ENCODE assay signal across 13 cellular contexts in genomic region chr14:61965030-61965745, GRCh38.
DNase-seq lines count a peak whose midpoint lies in the region; ATAC-seq, FAIRE-seq and TF ChIP-seq lines count a peak whose summit lies in the region.
"Had no signal": no experiment of that assay in that cellular context is flagged by ENCODE, and none has a peak within 500 bp of the region (broad histone marks: within the 10 kb centered on the region; RNA-seq: fewer than 3 reads in every experiment).

No MANE protein-coding gene starts in this region.

- H4K8ac ChIP-seq in IMR-90 (ENCODE audit: low read depth in 2 of 2, low read length in 2 of 2): peak overlapping the region; percentile 75 to 77

- peak; percentile 91 for ATAC-seq in IMR-90 (ENCODE audit: low read depth)
- ATAC-seq in GM21367 (IDR thresholded peaks at IDR 0.05; ENCODE audit: unreplicated experiment): no peak

- H3K18ac ChIP-seq in IMR-90 (ENCODE audit: low read depth, low read length): peak overlapping the region; percentile 99

- H3K27me3 ChIP-seq in IMR-90 (ENCODE audit: control insufficient read depth, insufficient read depth, low read length): no peaks in the 10 kb centered on the region

- H2BK20ac ChIP-seq in IMR-90 (ENCODE audit: low read depth, low read length): peak overlapping the region; percentile 96

- H2BK5ac ChIP-seq in IMR-90 (ENCODE audit: low read depth, low read length, poor library complexity, severe bottlenecking): peak overlapping the region; percentile 100

- H3K36me3 ChIP-seq in IMR-90 (ENCODE audit: control insufficient read depth, insufficient read depth, low read length): no peaks in the 10 kb centered on the region

- H3K36me3 Mint-ChIP-seq in activated naive CD4-positive, alpha-beta T cell treated with anti-CD3 and anti-CD28 coated beads for 36 hours (ENCODE audit: low read depth): no peaks in the 10 kb centered on the region

- DNase-seq in AG09309 (ENCODE audit: low read depth) (peak; percentile 60), IMR-90 (peak; percentile 97), astrocyte of the spinal cord (ENCODE audit: low read depth, low spot score) (peak; percentile 64), kidney tubule cell (ENCODE audit: low spot score) (peak; percentile 66), frontal cortex (ENCODE audit: low spot score in 2 of 2) (no peak), C1 segment of cervical spinal cord (lab: John Stamatoyannopoulos, UW) (no peak)
- no peak for DNase-seq in activated naive CD4-positive, alpha-beta T cell treated with anti-CD3 and anti-CD28 coated beads for 36 hours
- DNase-seq: kidney glomerular epithelial cell; NCI-H2171; stimulated activated CD4-positive, alpha-beta T cell treated with anti-CD3 and anti-CD28 coated beads, Interleukin-15, amount 100 ng/mL, for 24 hours had no signal

- in situ Hi-C loops in IMR-90 (cut with MboI; ENCODE audit: low sequenced_read_pairs) (no loop called here), astrocyte of the spinal cord (cut with HindIII; ENCODE audit: low sequenced_read_pairs) (no loop called here)

- H4K5ac ChIP-seq in IMR-90 (ENCODE audit: low read depth, low read length): peak overlapping the region; percentile 85; the same call in 1 of the 2 replicates

- H3K27ac Mint-ChIP-seq in activated naive CD4-positive, alpha-beta T cell treated with anti-CD3 and anti-CD28 coated beads for 36 hours: no peak overlapping the region

- H3K4me1 ChIP-seq in IMR-90 (ENCODE audit: control insufficient read depth, insufficient read depth, low read length): peaks cover 9% of the 10 kb centered on the region

- peaks cover 17% of the 10 kb centered on the region for H3K27me3 Mint-ChIP-seq in activated naive CD4-positive, alpha-beta T cell treated with anti-CD3 and anti-CD28 coated beads for 36 hours (ENCODE audit: low read depth)

- H3K27ac ChIP-seq in IMR-90 (ENCODE audit: insufficient read depth, low read length): peak overlapping the region; percentile 97

- no peaks in the 10 kb centered on the region for H3K9me3 Mint-ChIP-seq in activated naive CD4-positive, alpha-beta T cell treated with anti-CD3 and anti-CD28 coated beads for 36 hours

- peak overlapping the region; percentile 89; the same call in 1 of the 2 replicates for H3K4ac ChIP-seq in IMR-90 (ENCODE audit: low read depth, low read length)

- dilution Hi-C loops in IMR-90 (cut with HindIII; ENCODE audit: low sequenced_read_pairs, unreplicated experiment): no loop called here

- TF ChIP-seq POLR2A in IMR-90 (IDR thresholded peaks at IDR 0.05; ENCODE audit: low read depth, low read length): no peak

- H3K4me1 Mint-ChIP-seq in activated naive CD4-positive, alpha-beta T cell treated with anti-CD3 and anti-CD28 coated beads for 36 hours (ENCODE audit: low read depth): no peaks in the 10 kb centered on the region

- 0 out of 2 replicates have a peak overlapping the region, but pooled peaks have one; percentile 18 for H2AK5ac ChIP-seq in IMR-90 (ENCODE audit: low read depth, low read length)

- H4K20me1 ChIP-seq in IMR-90 (ENCODE audit: insufficient read depth, low read length): no peaks in the 10 kb centered on the region

- no peak for FAIRE-seq in frontal cortex (lab: Jason Lieb, UNC)
- FAIRE-seq: endothelial cell of umbilical vein, H1 had no signal

- peak overlapping the region; percentile 37; the same call in 2 of the 3 replicates for H2BK15ac ChIP-seq in IMR-90 (ENCODE audit: low read depth, low read length)

- CTCF ChIA-PET in IMR-90 (lab: Yijun Ruan, JAX): interaction anchor here (1.0 to 1.6 kb wide), 5 partner anchors 13 to 168 kb away, joined by 3 to 5 read pairs (median 3); no protein-coding TSS in a partner anchor
- CTCF ChIA-PET in activated naive CD4-positive, alpha-beta T cell treated with anti-CD3 and anti-CD28 coated beads for 36 hours (lab: Charles Lee): interaction anchor here (0.7 to 1.1 kb wide), 3 partner anchors 40 to 105 kb away, joined by 3 to 4 read pairs (median 3); no protein-coding TSS in a partner anchor

- POLR2A ChIA-PET in IMR-90 (lab: Charles Lee; ENCODE audit: unreplicated experiment): no interaction called here

- H3K4me3 ChIP-seq in AG09309 (ENCODE audit: control insufficient read depth, low read depth, low read length): no peak overlapping the region
- H3K4me3 ChIP-seq in IMR-90 (ENCODE audit: insufficient read depth, low read depth, low read length): peak overlapping the region; percentile 1; the same call in 1 of the 2 replicates
- no peak overlapping the region for H3K4me3 ChIP-seq in astrocyte of the spinal cord (ENCODE audit: low read depth, low read length)

- no TSS peak for BruUV-seq in IMR-90 (replicated peaks; lab: Mats Ljungman, UMichigan)

- no peak overlapping the region for H2AFZ ChIP-seq in IMR-90 (replicated peaks; ENCODE audit: low read length, poor library complexity)

- intact Hi-C loops in IMR-90 (cut with micrococcal nuclease): loop anchor here (2.0 kb wide), 1 partner anchor 30 kb away; no protein-coding TSS in a partner anchor
- intact Hi-C loops in activated naive CD4-positive, alpha-beta T cell treated with anti-CD3 and anti-CD28 coated beads for 36 hours (cut with micrococcal nuclease): no loop called here

- H3K4me3 Mint-ChIP-seq in activated naive CD4-positive, alpha-beta T cell treated with anti-CD3 and anti-CD28 coated beads for 36 hours: no peak overlapping the region

- peak overlapping the region; percentile 93 for H3K56ac ChIP-seq in IMR-90 (ENCODE audit: extremely low read depth, insufficient read depth, low read length)

- TF ChIP-seq CTCF in AG09309 (IDR thresholded peaks at IDR 0.05; ENCODE audit: control insufficient read depth, insufficient read depth, low read depth, low read length, missing control alignments) (no peak), IMR-90 (conservative IDR thresholded peaks at IDR 0.05; ENCODE audit: low read depth, low read length) (no peak), astrocyte of the spinal cord (IDR thresholded peaks at IDR 0.05; ENCODE audit: low read depth, low read length) (no peak)

- no peak for TF ChIP-seq RAD21 in IMR-90 (IDR thresholded peaks at IDR 0.05; ENCODE audit: low read length)

- H3K79me1 ChIP-seq in IMR-90 (ENCODE audit: low read depth in 1 of 2, low read length in 2 of 2): peaks cover 0 to 4% of the 10 kb centered on the region in 2 experiments; a peak in 2 of 4 replicates

- H3K9me3 ChIP-seq in IMR-90 (ENCODE audit: control insufficient read depth, insufficient read depth, low read length): peaks cover 3% of the 10 kb centered on the region; the same call in 1 of the 2 replicates

- H3K9me1 ChIP-seq in IMR-90 (ENCODE audit: insufficient read depth, low read length): no peaks in the 10 kb centered on the region; the same call in none of the 2 replicates

- H3K14ac ChIP-seq in IMR-90 (replicated peaks; ENCODE audit: low read depth, low read length): peak overlapping the region; percentile 80; the same call in 1 of the 2 replicates

- peak overlapping the region; percentile 72; the same call in 1 of the 2 replicates for H3K4me2 ChIP-seq in IMR-90 (ENCODE audit: low read depth, low read length)

- no CpG with 5 or more reads among the region's 2 CpGs for WGBS in IMR-90 (ENCODE audit: extremely low coverage in 2 of 2, insufficient read length in 1 of 2), 2 experiments

- peak overlapping the region; percentile 90; the same call in 1 of the 2 replicates for H3K23ac ChIP-seq in IMR-90 (ENCODE audit: low read depth, low read length)

- H4K91ac ChIP-seq in IMR-90 (ENCODE audit: insufficient read depth, low read depth, low read length): peak overlapping the region; percentile 77

- peak overlapping the region; percentile 21; the same call in 1 of the 2 replicates for H3K9ac ChIP-seq in IMR-90 (ENCODE audit: low read depth, low read length)

- H2BK120ac ChIP-seq in IMR-90 (ENCODE audit: low read depth, low read length): peak overlapping the region; percentile 97

- H2AK9ac ChIP-seq in IMR-90 (replicated peaks; ENCODE audit: low read depth, low read length, poor library complexity): no peak overlapping the region

TF ChIP-seq in IMR-90, 13 proteins besides CTCF, POLR2A, EP300 and RAD21:
- TF ChIP-seq MAFK (IDR thresholded peaks at IDR 0.05; ENCODE audit: low read depth, low read length): no peak
- no peak for TF ChIP-seq MAZ (IDR thresholded peaks at IDR 0.05; ENCODE audit: borderline replicate concordance, low read depth, low read length)
- peak; percentile 17 for TF ChIP-seq RCOR1 (IDR thresholded peaks at IDR 0.05; ENCODE audit: insufficient replicate concordance, low read length)
- TF ChIP-seq CEBPB (IDR thresholded peaks at IDR 0.05; ENCODE audit: low read depth, low read length): peak; percentile 100
- peak; percentile 35; the same call in 1 of the 2 replicates for TF ChIP-seq NFE2L2 (IDR thresholded peaks at IDR 0.05; ENCODE audit: low read depth, low read length)
- TF ChIP-seq BHLHE40 (IDR thresholded peaks at IDR 0.05; ENCODE audit: low read depth, low read length): peak; percentile 69
- TF ChIP-seq CHD1 (IDR thresholded peaks at IDR 0.05; ENCODE audit: low read depth, low read length): no peak
- no peak for TF ChIP-seq ELK1 (IDR thresholded peaks at IDR 0.05; ENCODE audit: borderline replicate concordance, low read depth, low read length)
- no peak for TF ChIP-seq MXI1 (IDR thresholded peaks at IDR 0.05; ENCODE audit: borderline replicate concordance, low read depth, low read length)
- TF ChIP-seq RFX5 (IDR thresholded peaks at IDR 0.05; ENCODE audit: low read depth, low read length): no peak
- TF ChIP-seq USF2 (IDR thresholded peaks at IDR 0.05; ENCODE audit: low read depth, low read length): no peak
- TF ChIP-seq SMC3 (IDR thresholded peaks at IDR 0.05; ENCODE audit: low read depth, low read length): no peak
- peak; percentile 92 for TF ChIP-seq FOS (IDR thresholded peaks at IDR 0.05; ENCODE audit: low read depth, low read length)
TF ChIP-seq in IMR-90: peak in this region for 5.

Comparison
In these comparisons a context has a peak if more than half of its experiments do, and no peak if none do; other contexts are left out.
1. DNase-seq: peak in AG09309 (single experiment), IMR-90 (single experiment), astrocyte of the spinal cord (single experiment) and kidney tubule cell (single experiment); none in frontal cortex (0 of 2), activated naive CD4-positive, alpha-beta T cell treated with anti-CD3 and anti-CD28 coated beads for 36 hours (single experiment) and C1 segment of cervical spinal cord (0 of 14).